1 cellular context compared by ENCODE assay signal in genomic region chr14:75277000-75277795, GRCh38.
TF ChIP-seq lines count a peak whose summit lies in the region.

No MANE protein-coding gene starts in this region.

TF ChIP-seq in HCT116, 20 proteins besides CTCF, POLR2A, EP300 and RAD21 (continued from another document):
- TF ChIP-seq REST (IDR thresholded peaks at IDR 0.05; ENCODE audit: low read depth): no peak
- TF ChIP-seq ATF3 (IDR thresholded peaks at IDR 0.05): no peak
- no peak for TF ChIP-seq SP1 (IDR thresholded peaks at IDR 0.05; ENCODE audit: low read depth)
- TF ChIP-seq ZFX (IDR thresholded peaks at IDR 0.05): peak; percentile 63; the same call in 1 of the 2 replicates
- no peak for TF ChIP-seq MAX (IDR thresholded peaks at IDR 0.05)
- no peak for TF ChIP-seq EZH2 (IDR thresholded peaks at IDR 0.05)
- TF ChIP-seq CBX3 (IDR thresholded peaks at IDR 0.05; ENCODE audit: low read depth): no peak
- peak; percentile 21 for TF ChIP-seq YY1 (IDR thresholded peaks at IDR 0.05; ENCODE audit: extremely low read depth, insufficient replicate concordance, low read depth, low read length)
TF ChIP-seq in HCT116: peak in this region for 5.
